8 cellular contexts compared by ENCODE assay signal in genomic region chr1:27357281-27358037, GRCh38. TPM values are rescaled to one million over a fixed set of nuclear protein-coding genes. Genes with fewer than 3 reads are reported as not detected.
DNase-seq lines count a peak whose midpoint lies in the region; ATAC-seq and TF ChIP-seq lines count a peak whose summit lies in the region.

No MANE protein-coding gene starts in this region.

- H3K4me3 Mint-ChIP-seq in activated naive CD8-positive, alpha-beta T cell treated with anti-CD3 and anti-CD28 coated beads, Interleukin-2, amount 10 ng/mL, durations not matched to agents 7 days and 5 days: peak overlapping the region; percentile 78

- ATAC-seq in activated naive CD8-positive, alpha-beta T cell treated with anti-CD3 and anti-CD28 coated beads, Interleukin-2, amount 10 ng/mL, durations not matched to agents 7 days and 5 days (ENCODE audit: low read depth): peak; percentile 71
- ATAC-seq in left ventricle myocardium superior (peak; percentile 72), HG03342 (IDR thresholded peaks at IDR 0.05; ENCODE audit: unreplicated experiment) (no peak), GM21447 (IDR thresholded peaks at IDR 0.05; ENCODE audit: unreplicated experiment) (no peak)

- H3K27me3 Mint-ChIP-seq in activated naive CD8-positive, alpha-beta T cell treated with anti-CD3 and anti-CD28 coated beads, Interleukin-2, amount 10 ng/mL, durations not matched to agents 7 days and 5 days: peaks cover 6% of the 10 kb centered on the region

- peak; percentile 80 for DNase-seq in GM06990 (ENCODE audit: extremely low read depth, insufficient read length)
- DNase-seq in HuH-7.5 (ENCODE audit: low spot score): peak; percentile 98
- DNase-seq in T follicular helper cell (ENCODE audit: low read depth): peak; percentile 67
- peak; percentile 89 for DNase-seq in activated naive CD8-positive, alpha-beta T cell treated with anti-CD3 and anti-CD28 coated beads, Interleukin-2, amount 10 ng/mL, durations not matched to agents 7 days and 5 days
- peak; percentile 86 for DNase-seq in left ventricle myocardium superior
- DNase-seq in retina: peak; percentile 94

- intact Hi-C loops in left ventricle myocardium superior (cut with micrococcal nuclease): no loop called here

- TF ChIP-seq CTCF in GM06990 (IDR thresholded peaks at IDR 0.05; ENCODE audit: insufficient read depth, low read length, poor library complexity, severe bottlenecking): peak; percentile 97

- no peaks in the 10 kb centered on the region; the same call in 1 of the 2 replicates for H3K36me3 ChIP-seq in GM06990 (ENCODE audit: control insufficient read depth, insufficient read depth, low read length)

- no peaks in the 10 kb centered on the region for H3K36me3 Mint-ChIP-seq in activated naive CD8-positive, alpha-beta T cell treated with anti-CD3 and anti-CD28 coated beads, Interleukin-2, amount 10 ng/mL, durations not matched to agents 7 days and 5 days

- peaks cover 27% of the 10 kb centered on the region for H3K4me1 Mint-ChIP-seq in activated naive CD8-positive, alpha-beta T cell treated with anti-CD3 and anti-CD28 coated beads, Interleukin-2, amount 10 ng/mL, durations not matched to agents 7 days and 5 days

- no peaks in the 10 kb centered on the region for H3K27me3 ChIP-seq in GM06990 (replicated peaks; ENCODE audit: control insufficient read depth, insufficient read depth, low read length)

- H3K4me3 ChIP-seq in GM06990 (replicated peaks; ENCODE audit: low read depth, low read length): peak overlapping the region; percentile 50

- H3K9me3 Mint-ChIP-seq in activated naive CD8-positive, alpha-beta T cell treated with anti-CD3 and anti-CD28 coated beads, Interleukin-2, amount 10 ng/mL, durations not matched to agents 7 days and 5 days: no peaks in the 10 kb centered on the region

- POLR2A ChIA-PET in activated naive CD8-positive, alpha-beta T cell treated with anti-CD3 and anti-CD28 coated beads, Interleukin-2, amount 10 ng/mL, durations not matched to agents 7 days and 5 days (lab: Charles Lee): interaction anchor here (0.5 to 4.2 kb wide), 13 partner anchors 9 to 247 kb away, joined by 3 to 29 read pairs (median 4); partner anchors contain the start of genes MAP3K6 and SYTL1

- H3K27ac Mint-ChIP-seq in activated naive CD8-positive, alpha-beta T cell treated with anti-CD3 and anti-CD28 coated beads, Interleukin-2, amount 10 ng/mL, durations not matched to agents 7 days and 5 days: peak overlapping the region; percentile 86

RNA-seq across cellular contexts. Expression of gene MAP3K6, which starts 9.3 kb away (rescaled TPM):
- 1 to 10 TPM; 8.6 to 9.0 TPM for total RNA-seq in activated naive CD8-positive, alpha-beta T cell treated with anti-CD3 and anti-CD28 coated beads, Interleukin-2, amount 10 ng/mL, durations not matched to agents 7 days and 5 days
- 46.6 TPM for total RNA-seq in left ventricle myocardium superior

RNA-seq across cellular contexts. Expression of gene SYTL1, which starts 15.6 kb away (rescaled TPM):
- 100 to 1,000 TPM; 103 to 105 TPM for total RNA-seq in activated naive CD8-positive, alpha-beta T cell treated with anti-CD3 and anti-CD28 coated beads, Interleukin-2, amount 10 ng/mL, durations not matched to agents 7 days and 5 days
- 1.1 TPM for total RNA-seq in left ventricle myocardium superior

RNA-seq across cellular contexts. Expression of gene FCN3, which starts 17.2 kb away (rescaled TPM):
- not detected for total RNA-seq in activated naive CD8-positive, alpha-beta T cell treated with anti-CD3 and anti-CD28 coated beads, Interleukin-2, amount 10 ng/mL, durations not matched to agents 7 days and 5 days
- total RNA-seq in left ventricle myocardium superior: 19.3 TPM

RNA-seq across cellular contexts. Expression of gene CD164L2, which starts 25.7 kb away (rescaled TPM):
- total RNA-seq in activated naive CD8-positive, alpha-beta T cell treated with anti-CD3 and anti-CD28 coated beads, Interleukin-2, amount 10 ng/mL, durations not matched to agents 7 days and 5 days: not detected
- not detected for total RNA-seq in left ventricle myocardium superior

RNA-seq across cellular contexts. Expression of gene GPR3, which starts 35.0 kb away (rescaled TPM):
- total RNA-seq in activated naive CD8-positive, alpha-beta T cell treated with anti-CD3 and anti-CD28 coated beads, Interleukin-2, amount 10 ng/mL, durations not matched to agents 7 days and 5 days: under 1 TPM; 0.42 to 0.43 TPM
- total RNA-seq in left ventricle myocardium superior: 0.12 TPM

Comparison
In these comparisons a context has a peak if more than half of its experiments do, and no peak if none do; other contexts are left out.
1. ATAC-seq: peak in activated naive CD8-positive, alpha-beta T cell treated with anti-CD3 and anti-CD28 coated beads, Interleukin-2, amount 10 ng/mL, durations not matched to agents 7 days and 5 days (single experiment) and left ventricle myocardium superior (single experiment); none in HG03342 (single experiment) and GM21447 (single experiment).
2. RNA of gene SYTL1, which starts 15.6 kb away (total RNA-seq): 103 to 105 TPM in activated naive CD8-positive, alpha-beta T cell treated with anti-CD3 and anti-CD28 coated beads, Interleukin-2, amount 10 ng/mL, durations not matched to agents 7 days and 5 days; 1.1 TPM in left ventricle myocardium superior (single experiment); every median in the first group is over 10 times any median in the second.
3. RNA of gene FCN3, which starts 17.2 kb away (total RNA-seq): 19.3 TPM in left ventricle myocardium superior (single experiment); not detected in activated naive CD8-positive, alpha-beta T cell treated with anti-CD3 and anti-CD28 coated beads, Interleukin-2, amount 10 ng/mL, durations not matched to agents 7 days and 5 days; every median in the first group is over 10 times any median in the second.
4. Peak in every context shown above with its lines, with median percentiles within 50 percentile points of each other: DNase-seq.